In the genomic region with DNA sequence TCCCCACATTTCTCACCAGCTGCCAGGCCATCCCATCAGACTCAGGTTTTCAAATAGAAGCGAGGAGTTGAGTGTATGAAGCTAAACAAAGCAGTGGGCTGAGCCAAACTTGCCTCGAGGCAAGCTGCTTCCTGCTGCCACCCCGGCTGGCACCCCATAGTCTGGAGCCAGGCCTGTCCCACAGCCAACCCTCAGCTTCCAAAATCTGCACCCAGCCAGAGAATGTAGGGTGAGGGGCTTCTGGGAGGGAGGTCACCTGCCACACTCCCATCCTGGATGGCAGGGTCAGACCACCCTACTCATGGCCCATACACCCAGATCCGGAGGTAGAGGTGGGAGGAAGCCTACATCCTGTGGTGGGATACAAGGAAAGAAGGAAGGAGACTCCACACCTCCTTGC, we compare ENCODE assay signal across 24 cellular contexts. TPM values are rescaled to one million over a fixed set of nuclear protein-coding genes. Genes with fewer than 3 reads are reported as not detected.
"Had no signal": no experiment of that assay in that cellular context is flagged by ENCODE, and none has a peak within 500 bp of the region (broad histone marks: within the 10 kb centered on the region; RNA-seq: fewer than 3 reads in every experiment).

No MANE protein-coding gene starts in this region.

- H3K9me3 ChIP-seq: ovary, sigmoid colon, tibial artery had no signal

- H3K4me1 ChIP-seq: tibial artery had no signal

- H3K4me3 ChIP-seq: ovary, sigmoid colon, tibial artery had no signal

- ATAC-seq: activated CD4-positive, alpha-beta T cell treated with anti-CD3 and anti-CD28 coated beads for 36 hours; esophagus mucosa; left cardiac atrium; left ventricle myocardium superior; stimulated activated memory B cell treated with anti-CD40 and anti-IgM and Interleukin-4, amounts not matched to agents 10 μg/mL and 1 μg/mL and 100 μg/mL, for 72 hours; stimulated activated naive CD8-positive, alpha-beta T cell treated with anti-CD3 and anti-CD28 coated beads, Interleukin-15, amount 100 ng/mL, for 72 hours had no signal

- H3K27me3 ChIP-seq: ovary, sigmoid colon, tibial artery had no signal

- DNase-seq: activated B cell treated with CpG ODN at 0.5 μM for 24 hours; activated CD4-positive, alpha-beta T cell treated with anti-CD3 and anti-CD28 coated beads for 36 hours; activated CD4-positive, alpha-beta T cell treated with anti-CD3 and anti-CD28 coated beads, Interleukin-2, amount 50 U/mL, for 4 hours; activated gamma-delta T cell; activated naive CD4-positive, alpha-beta T cell treated with anti-CD3 and anti-CD28 coated beads, Interleukin-2, amount 10 ng/mL, durations not matched to agents 7 days and 5 days; activated naive CD8-positive, alpha-beta T cell treated with anti-CD3 and anti-CD28 coated beads, Interleukin-2, amount 10 ng/mL, durations not matched to agents 7 days and 5 days; activated T-cell treated with anti-CD3 and anti-CD28 coated beads for 4 hours; brain microvascular endothelial cell; central memory CD4-positive, alpha-beta T cell; foreskin fibroblast; hippocampal formation; left cardiac atrium; left ventricle myocardium superior; naive B cell; nephron progenitor cell; sigmoid colon; small intestine; stimulated activated CD4-positive, alpha-beta T cell treated with anti-CD3 and anti-CD28 coated beads, Interleukin-4, amount 100 ng/mL, for 24 hours; stimulated activated naive CD8-positive, alpha-beta T cell treated with anti-CD3 and anti-CD28 coated beads, Interleukin-15, amount 100 ng/mL, for 72 hours; substantia nigra had no signal

- H3K27ac ChIP-seq: brain microvascular endothelial cell, ovary, sigmoid colon, tibial artery had no signal

- H3K36me3 ChIP-seq: brain microvascular endothelial cell, ovary, sigmoid colon, tibial artery had no signal

RNA-seq across cellular contexts. Expression of gene IGFBPL1, which starts 54.0 kb away (rescaled TPM):
- total RNA-seq: activated B cell treated with CpG ODN at 0.5 μM for 24 hours; activated naive CD8-positive, alpha-beta T cell treated with anti-CD3 and anti-CD28 coated beads, Interleukin-2, amount 10 ng/mL, durations not matched to agents 7 days and 5 days; esophagus mucosa; left ventricle myocardium superior had no signal
